Comparison of ENCODE assay signal across 22 cellular contexts in genomic region chr10:71939861-71940474, GRCh38. TPM values are rescaled to one million over a fixed set of nuclear protein-coding genes. Genes with fewer than 3 reads are reported as not detected.
DNase-seq lines count a peak whose midpoint lies in the region; ATAC-seq, FAIRE-seq and TF ChIP-seq lines count a peak whose summit lies in the region.
"Had no signal": no experiment of that assay in that cellular context is flagged by ENCODE, and none has a peak within 500 bp of the region (broad histone marks: within the 10 kb centered on the region; RNA-seq: fewer than 3 reads in every experiment).

No MANE protein-coding gene starts in this region.

- RAD21 ChIA-PET in GM12878 (lab: Charles Lee; ENCODE audit: unreplicated experiment), result no interaction called here

- H3K4me3 ChIP-seq in liver (ENCODE audit: low read depth in 1 of 3, low read length in 3 of 3), result no peak overlapping the region
- H3K4me3 ChIP-seq in HepG2 (replicated peaks in 1 of 3; ENCODE audit: insufficient read depth in 1 of 3, low read depth in 2 of 3, low read length in 3 of 3), result no peak overlapping the region
- H3K4me3 ChIP-seq in H7 (ENCODE audit: insufficient read depth, low read depth, low read length), result no peak overlapping the region
- no peak overlapping the region for H3K4me3 ChIP-seq in GM12878
- H3K4me3 ChIP-seq: SK-N-MC, thoracic aorta had no signal

- TF ChIP-seq EP300 in HepG2 (IDR thresholded peaks at IDR 0.05; ENCODE audit: low read depth in 2 of 2, low read length in 2 of 2) (no peak), HepG2 (CRISPR knock-in tag; IDR thresholded peaks at IDR 0.05; ENCODE audit: borderline replicate concordance) (no peak), GM12878 (IDR thresholded peaks at IDR 0.05; ENCODE audit: borderline replicate concordance in 1 of 2, control insufficient read depth in 1 of 2, low read depth in 2 of 2, low read length in 2 of 2) (no peak)

- ATAC-seq in HepG2, result no peak
- ATAC-seq in GM12878, result peak; percentile 70

- peaks cover 13% of the 10 kb centered on the region for H3K4me1 Mint-ChIP-seq in stimulated activated naive CD8-positive, alpha-beta T cell treated with anti-CD3 and anti-CD28 coated beads, Interleukin-15, Interleukin-2, amounts not matched to agents 100 ng/mL and 50 ng/mL, for 24 hours (ENCODE audit: low read depth)

- no peak for TF ChIP-seq POLR2A in HepG2 (IDR thresholded peaks at IDR 0.05; ENCODE audit: insufficient read depth in 1 of 2, low read depth in 2 of 2, low read length in 2 of 2)
- no peak for TF ChIP-seq POLR2A in GM12878 (IDR thresholded peaks at IDR 0.05; ENCODE audit: low read depth, low read length)

- peaks cover 15% of the 10 kb centered on the region for H3K9me3 Mint-ChIP-seq in stimulated activated naive CD8-positive, alpha-beta T cell treated with anti-CD3 and anti-CD28 coated beads, Interleukin-15, Interleukin-2, amounts not matched to agents 100 ng/mL and 50 ng/mL, for 24 hours

- peak overlapping the region; percentile 63 for H3K27ac Mint-ChIP-seq in stimulated activated naive CD8-positive, alpha-beta T cell treated with anti-CD3 and anti-CD28 coated beads, Interleukin-15, Interleukin-2, amounts not matched to agents 100 ng/mL and 50 ng/mL, for 24 hours
- H3K27ac Mint-ChIP-seq: HFFc6, progenitor cell of endocrine pancreas had no signal

- H3K9me3 ChIP-seq in liver (ENCODE audit: control insufficient read depth in 4 of 4, low read length in 3 of 4) (peaks cover 0 to 3% (median 0%) of the 10 kb centered on the region in 4 donors), HepG2 (ENCODE audit: low read length) (peaks cover 11% of the 10 kb centered on the region; the same call in 1 of the 2 replicates), GM12878 (replicated peaks; ENCODE audit: control insufficient read depth, insufficient read depth, low read length) (peaks cover 18% of the 10 kb centered on the region)

- H3K27me3 Mint-ChIP-seq in stimulated activated naive CD8-positive, alpha-beta T cell treated with anti-CD3 and anti-CD28 coated beads, Interleukin-15, Interleukin-2, amounts not matched to agents 100 ng/mL and 50 ng/mL, for 24 hours, result no peaks in the 10 kb centered on the region
- H3K27me3 Mint-ChIP-seq: progenitor cell of endocrine pancreas had no signal

- H3K4me2 ChIP-seq in HepG2 (ENCODE audit: low read depth, low read length), result no peak overlapping the region
- H3K4me2 ChIP-seq in GM12878 (ENCODE audit: control insufficient read depth, insufficient read depth), result no peak overlapping the region

- no peak for TF ChIP-seq CTCF in liver (IDR thresholded peaks at IDR 0.05; ENCODE audit: low read depth, low read length, missing input control)
- TF ChIP-seq CTCF in HepG2 (CRISPR knock-in tag; IDR thresholded peaks at IDR 0.05), result no peak
- TF ChIP-seq CTCF in GM12878 (IDR thresholded peaks at IDR 0.05 in 2 of 3, conservative IDR thresholded peaks at IDR 0.05 in 1 of 3; ENCODE audit: control insufficient read depth in 2 of 3, extremely low read depth in 1 of 3, insufficient read depth in 1 of 3, low read depth in 3 of 3, low read length in 3 of 3), result no peak

- TF ChIP-seq RAD21 in liver (IDR thresholded peaks at IDR 0.05), result no peak
- no peak for TF ChIP-seq RAD21 in HepG2 (CRISPR knock-in tag; IDR thresholded peaks at IDR 0.05)
- TF ChIP-seq RAD21 in GM12878 (IDR thresholded peaks at IDR 0.05; ENCODE audit: insufficient read depth, low read depth, low read length), result no peak

- H3K9ac ChIP-seq in liver (ENCODE audit: low read depth in 1 of 2, low read length in 2 of 2) (no peak overlapping the region), HepG2 (ENCODE audit: insufficient read depth, low read depth, low read length) (no peak overlapping the region), GM12878 (ENCODE audit: control insufficient read depth, insufficient read depth, low read length) (no peak overlapping the region)

- BruUV-seq in HepG2 (replicated peaks; lab: Mats Ljungman, UMichigan), result no TSS peak
- no TSS peak for BruUV-seq in GM12878 (replicated peaks; lab: Mats Ljungman, UMichigan)

- CTCF ChIA-PET in HepG2 (lab: Yijun Ruan, JAX; ENCODE audit: low intra/inter-chr PET ratio, low total read pairs) (no interaction called here), GM12878 (lab: Yijun Ruan, JAX) (no interaction called here)

- DNase-seq in HepG2 (ENCODE audit: low spot score) (no peak), H7 (peak; percentile 30), GM12878 (ENCODE audit: low read depth, low spot score) (peak; percentile 31), NCI-H1694 treated with DMSO at 0.1 percent for 48 hours (lab: John Stamatoyannopoulos, UW) (no peak)
- no peak for DNase-seq in activated CD4-positive, CD25-positive, alpha-beta regulatory T cell treated with anti-CD3 and anti-CD28 coated beads, Interleukin-2, amount 50 U/mL, for 72 hours
- DNase-seq: activated CD8-positive, alpha-beta memory T cell treated with anti-CD3 and anti-CD28 coated beads for 24 hours; Calu3; cerebellar nuclear complex; DND-41; HFFc6; IMR-90; kidney glomerular epithelial cell; mammary epithelial cell; NCI-H1092 treated with DMSO at 0.1 percent for 48 hours; NCI-H774; WERI-Rb-1 had no signal

- H3K27ac ChIP-seq in liver (ENCODE audit: low read depth in 1 of 2, low read length in 2 of 2), result peak overlapping the region; percentile 9 to 17
- no peak overlapping the region for H3K27ac ChIP-seq in HepG2 (ENCODE audit: extremely low read length, insufficient read depth, low read length)
- H3K27ac ChIP-seq in GM12878 (ENCODE audit: control insufficient read depth, insufficient read depth), result no peak overlapping the region
- H3K27ac ChIP-seq: C4-2B, SK-N-MC, thoracic aorta, WERI-Rb-1 had no signal

- H2AFZ ChIP-seq in HepG2 (ENCODE audit: low read length), result no peak overlapping the region
- H2AFZ ChIP-seq in GM12878 (ENCODE audit: control insufficient read depth, low read depth, low read length), result no peak overlapping the region

- SMC1A ChIA-PET in GM12878 (lab: Charles Lee; ENCODE audit: uncharacterized antibody, unreplicated experiment), result no interaction called here

- no peaks in the 10 kb centered on the region for H4K20me1 ChIP-seq in HepG2 (ENCODE audit: insufficient read depth, low read length)
- no peaks in the 10 kb centered on the region for H4K20me1 ChIP-seq in GM12878 (ENCODE audit: control insufficient read depth, insufficient read depth)

- intact Hi-C loops in HepG2 (cut with micrococcal nuclease; ENCODE audit: unreplicated experiment) (no loop called here), GM12878 (cut with micrococcal nuclease; ENCODE audit: unreplicated experiment) (no loop called here)

- 74% methylated on average over 26 of the region's 26 CpGs for WGBS in liver
- WGBS in HepG2 (ENCODE audit: low lambda C conversion rate), result 87% methylated on average over 25 of the region's 26 CpGs
- WGBS in GM12878 (ENCODE audit: insufficient coverage, insufficient replicate concordance, low lambda C conversion rate, missing lambda C conversion rate), result 64% methylated on average over 26 of the region's 26 CpGs

- POLR2A ChIA-PET in HepG2 (lab: Yijun Ruan, JAX), result no interaction called here
- POLR2A ChIA-PET in GM12878 (lab: Charles Lee), result no interaction called here

- H3K79me2 ChIP-seq in HepG2 (ENCODE audit: insufficient read depth, low read length) (no peaks in the 10 kb centered on the region), GM12878 (ENCODE audit: control insufficient read depth, insufficient read depth, low read length) (no peaks in the 10 kb centered on the region)

- H3K36me3 ChIP-seq in liver (ENCODE audit: control insufficient read depth in 4 of 4, insufficient read depth in 3 of 4, low read depth in 1 of 4, low read length in 3 of 4), result no peaks in the 10 kb centered on the region
- H3K36me3 ChIP-seq in HepG2 (replicated peaks in 1 of 2; ENCODE audit: control insufficient read depth in 1 of 2, insufficient read depth in 2 of 2, low read length in 2 of 2), result no peaks in the 10 kb centered on the region
- H3K36me3 ChIP-seq in H7 (replicated peaks; ENCODE audit: control insufficient read depth, insufficient read depth, low read length), result no peaks in the 10 kb centered on the region
- no peaks in the 10 kb centered on the region for H3K36me3 ChIP-seq in GM12878 (ENCODE audit: control insufficient read depth in 2 of 2, insufficient read depth in 2 of 2, low read length in 1 of 2)
- H3K36me3 ChIP-seq: thoracic aorta, WERI-Rb-1 had no signal

- no peaks in the 10 kb centered on the region for H3K36me3 Mint-ChIP-seq in stimulated activated naive CD8-positive, alpha-beta T cell treated with anti-CD3 and anti-CD28 coated beads, Interleukin-15, Interleukin-2, amounts not matched to agents 100 ng/mL and 50 ng/mL, for 24 hours (ENCODE audit: low read depth)

- no peak for FAIRE-seq in HepG2 (lab: Jason Lieb, UNC)
- FAIRE-seq in GM12878 (lab: Jason Lieb, UNC), result no peak

- in situ Hi-C loops in HepG2 (cut with HindIII; ENCODE audit: extremely low pct_ligation_motif_present, low pct_unique_long_range_greater_than_20kb), result no loop called here
- in situ Hi-C loops in GM12878 (cut with MboI), result no loop called here

- H3K4me1 ChIP-seq in liver (ENCODE audit: control insufficient read depth in 4 of 4, insufficient read depth in 4 of 4, low read length in 3 of 4) (peaks cover 0 to 7% (median 0%) of the 10 kb centered on the region in 4 donors), HepG2 (ENCODE audit: insufficient read depth, low read length) (peaks cover 13% of the 10 kb centered on the region), GM12878 (ENCODE audit: control insufficient read depth, insufficient read depth, low read length) (peaks cover 19% of the 10 kb centered on the region)

- H3K4me3 Mint-ChIP-seq in stimulated activated naive CD8-positive, alpha-beta T cell treated with anti-CD3 and anti-CD28 coated beads, Interleukin-15, Interleukin-2, amounts not matched to agents 100 ng/mL and 50 ng/mL, for 24 hours, result no peak overlapping the region
- H3K4me3 Mint-ChIP-seq: HFFc6 had no signal

- H3K27me3 ChIP-seq in liver (ENCODE audit: control insufficient read depth in 4 of 4, insufficient read depth in 4 of 4, low read length in 3 of 4) (no peaks in the 10 kb centered on the region), HepG2 (ENCODE audit: control insufficient read depth in 1 of 2, insufficient read depth in 2 of 2, low read length in 2 of 2) (no peaks in the 10 kb centered on the region), H7 (ENCODE audit: control insufficient read depth, insufficient read depth, low read length) (no peaks in the 10 kb centered on the region), GM12878 (replicated peaks in 1 of 2; ENCODE audit: control insufficient read depth in 2 of 2, insufficient read depth in 2 of 2, low read length in 1 of 2) (no peaks in the 10 kb centered on the region)

RNA-seq across cellular contexts. Expression of gene CHST3, which starts 24.2 kb away (rescaled TPM):
- 1 to 10 TPM; 1.1 to 4.3 TPM for total RNA-seq in liver
- polyA plus RNA-seq in liver, result 1 to 10 TPM in 1 of 2 donors, under 1 TPM in 1; 0.29 to 1.9 TPM
- 13.4 and 18.7 TPM in 2 replicates for total RNA-seq in HepG2 (2016; rRNA removed; fragmentation: Illumina TruSeq; extraction: Trizol)
- total RNA-seq in HepG2 (2016; cell fraction: cytosol; rRNA removed; fragmentation: Illumina TruSeq; extraction: Trizol; ENCODE audit: low read depth), result 1.8 and 1.9 TPM in 2 replicates
- total RNA-seq in HepG2 (2016; cell fraction: insoluble cytoplasmic fraction; rRNA removed; fragmentation: Illumina TruSeq; extraction: Trizol), result 12.3 and 17.7 TPM in 2 replicates
- 7.4 and 7.7 TPM in 2 replicates for total RNA-seq in HepG2 (2016; cell fraction: membrane; rRNA removed; fragmentation: Illumina TruSeq; extraction: Trizol)
- total RNA-seq in HepG2 (2016; cell fraction: nucleus; rRNA removed; fragmentation: Illumina TruSeq; extraction: Trizol), result 18.2 and 22.8 TPM in 2 replicates
- 7.2 and 8.1 TPM in 2 replicates for polyA plus RNA-seq in HepG2 (2011; rRNA removed)
- 6.1 and 6.3 TPM in 2 replicates for polyA plus RNA-seq in HepG2 (2011; cell fraction: cytosol; rRNA removed)
- 9.2 and 10.1 TPM in 2 replicates for polyA plus RNA-seq in HepG2 (2011; cell fraction: nucleus; rRNA removed)
- 4.5 and 6.1 TPM in 2 replicates for polyA plus RNA-seq in HepG2 (2012)
- polyA plus RNA-seq in HepG2 (2016; cell fraction: cytosol; fragmentation: Illumina TruSeq; extraction: Trizol; ENCODE audit: low read depth), result 1.2 and 1.3 TPM in 2 replicates
- polyA plus RNA-seq in HepG2 (2016; cell fraction: insoluble cytoplasmic fraction; fragmentation: Illumina TruSeq; extraction: Trizol; ENCODE audit: low read depth), result 8.1 and 9.2 TPM in 2 replicates
- polyA plus RNA-seq in HepG2 (2016; cell fraction: membrane; fragmentation: Illumina TruSeq; extraction: Trizol; ENCODE audit: low read depth), result 2.9 and 3.3 TPM in 2 replicates
- 25.5 and 27.0 TPM in 2 replicates for polyA plus RNA-seq in HepG2 (2016; cell fraction: nucleus; fragmentation: Illumina TruSeq; extraction: Trizol; ENCODE audit: insufficient read depth, low read depth)
- 22.4 and 23.3 TPM in 2 replicates for polyA minus RNA-seq in HepG2 (2011; rRNA and poly(A)+ RNA removed; ENCODE audit: low replicate concordance)
- polyA minus RNA-seq in HepG2 (2011; cell fraction: cytosol; rRNA and poly(A)+ RNA removed), result 9.6 TPM in 2 replicates
- polyA minus RNA-seq in HepG2 (2011; cell fraction: nucleus; rRNA and poly(A)+ RNA removed), result 9.7 and 10.7 TPM in 2 replicates
- 4.1 and 4.2 TPM in 2 replicates for total RNA-seq in H7 (2014; rRNA removed; shearing (Covaris generic))
- 0.81 and 1.5 TPM in 2 replicates for total RNA-seq in GM12878 (2013; cell fraction: nucleolus; rRNA removed)
- 0.11 and 0.16 TPM in 2 replicates for total RNA-seq in GM12878 (2014; rRNA removed)
- total RNA-seq in GM12878 (2014; rRNA removed; fragmentation: Illumina TruSeq; extraction: Trizol), result 0.04 and 0.05 TPM in 2 replicates
- total RNA-seq in GM12878 (2021), result 0.13 and 0.15 TPM in 2 replicates
- polyA plus RNA-seq in GM12878 (2011; ENCODE audit: low read depth), result 0.03 TPM
- 0.36 and 0.50 TPM in 2 replicates for polyA plus RNA-seq in GM12878 (2011; rRNA removed)
- 0.50 and 0.57 TPM in 2 replicates for polyA plus RNA-seq in GM12878 (2011; cell fraction: cytosol; rRNA removed)
- polyA plus RNA-seq in GM12878 (2011; cell fraction: nucleus; rRNA removed), result 0.53 and 0.60 TPM in 2 replicates
- 0.03 and 0.04 TPM in 2 replicates for polyA plus RNA-seq in GM12878 (2012)
- polyA plus RNA-seq in GM12878 (2014; fragmentation: Illumina TruSeq; extraction: Trizol), result 0.03 TPM in 1 of 2 replicates, not detected in the other
- polyA plus RNA-seq in GM12878 (2014; fragmentation: Nextera tagmentation; extraction: Ambion mirVana), result under 1 TPM in 1 of 2 experiments, not detected in 1; 0.04 TPM
- 0.06 TPM in 2 replicates for polyA plus RNA-seq in GM12878 (2014; rRNA removed)
- under 1 TPM in 1 of 2 experiments, not detected in 1; 0.04 TPM for polyA plus RNA-seq in GM12878 (2016; fragmentation: Nextera tagmentation; extraction: Ambion mirVana)
- 0.98 and 1.1 TPM in 2 replicates for polyA minus RNA-seq in GM12878 (2011; rRNA and poly(A)+ RNA removed)
- 0.27 and 0.42 TPM in 2 replicates for polyA minus RNA-seq in GM12878 (2011; cell fraction: cytosol; rRNA and poly(A)+ RNA removed)
- 0.36 and 0.48 TPM in 2 replicates for polyA minus RNA-seq in GM12878 (2011; cell fraction: nucleus; rRNA and poly(A)+ RNA removed)

Comparison
In these comparisons a context has a peak if more than half of its experiments do, and no peak if none do; other contexts are left out.
1. H3K27ac ChIP-seq: peak in liver (2 of 2); none in HepG2 (single experiment) and GM12878 (single experiment).
2. DNase-seq: peak in H7 (single experiment) and GM12878 (single experiment); none in HepG2 (single experiment), activated CD4-positive, CD25-positive, alpha-beta regulatory T cell treated with anti-CD3 and anti-CD28 coated beads, Interleukin-2, amount 50 U/mL, for 72 hours (single experiment) and NCI-H1694 treated with DMSO at 0.1 percent for 48 hours (single experiment).